In genomic region chr5:14871573-14872069, GRCh38 we compare ENCODE assay signal across 1 cellular context.
A peak's percentile ranks its signal among the peaks of the same experiment; 100 is the strongest.
TF ChIP-seq lines count a peak whose summit lies in the region.

ANKH (minus strand) TSS chr5:14871778; CDS start chr5:14871447, 331 bp downstream.

TF ChIP-seq in IMR-90, 13 proteins besides CTCF, POLR2A, EP300 and RAD21 (continued from another document):
- peak; percentile 84; the same call in 1 of the 2 replicates for TF ChIP-seq MAZ (IDR thresholded peaks at IDR 0.05; ENCODE audit: borderline replicate concordance, low read depth, low read length)
- no peak for TF ChIP-seq FOS (IDR thresholded peaks at IDR 0.05; ENCODE audit: low read depth, low read length)
- no peak for TF ChIP-seq MAFK (IDR thresholded peaks at IDR 0.05; ENCODE audit: low read depth, low read length)
